ENCODE assay signal across 11 cellular contexts in the genomic region with DNA sequence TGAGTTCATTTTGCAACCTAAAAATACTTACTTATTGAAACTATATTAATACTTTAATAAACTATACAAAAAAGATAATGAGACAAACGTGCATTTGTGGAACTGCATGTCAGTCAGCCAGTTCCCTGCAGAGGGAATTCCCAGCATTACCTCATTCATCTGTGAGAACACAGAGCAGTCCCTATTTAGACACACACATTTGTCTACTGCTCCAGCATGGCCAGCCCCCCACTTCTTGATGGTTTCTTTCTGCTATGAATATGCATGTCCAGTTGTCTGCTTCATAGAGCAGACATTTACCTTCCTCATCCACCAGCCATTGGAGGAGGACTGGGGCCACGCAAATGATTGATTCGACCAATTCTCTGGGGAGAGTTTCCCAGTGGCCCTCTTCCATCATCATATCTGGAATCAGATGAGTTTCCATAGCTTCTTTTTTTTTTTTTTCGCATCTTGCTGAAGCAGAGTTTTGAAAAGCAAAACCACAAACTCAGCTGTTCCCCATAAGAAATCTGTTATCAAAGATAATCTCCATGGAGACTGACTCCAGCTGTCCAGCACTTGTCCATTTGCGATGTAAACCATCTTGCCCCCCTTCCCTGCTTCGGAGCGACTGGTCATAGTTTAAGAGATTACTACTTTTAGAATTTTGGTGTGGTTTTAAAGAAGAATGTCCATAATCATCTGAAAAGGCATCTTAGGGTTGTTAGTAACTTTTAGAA. TPM values are rescaled to one million over a fixed set of nuclear protein-coding genes. Genes with fewer than 3 reads are reported as not detected.
DNase-seq lines count a peak whose midpoint lies in the region; ATAC-seq, FAIRE-seq and TF ChIP-seq lines count a peak whose summit lies in the region.
"Had no signal": no experiment of that assay in that cellular context is flagged by ENCODE, and none has a peak within 500 bp of the region (broad histone marks: within the 10 kb centered on the region; RNA-seq: fewer than 3 reads in every experiment).

No MANE protein-coding gene starts in this region.

- BruUV-seq in GM12878 (replicated peaks; lab: Mats Ljungman, UMichigan): no TSS peak

- RAD21 ChIA-PET in GM12878 (lab: Charles Lee; ENCODE audit: unreplicated experiment): no interaction called here

- H3K4me3 ChIP-seq in GM12878: no peak overlapping the region
- no peak overlapping the region for H3K4me3 ChIP-seq in left lung
- no peak overlapping the region for H3K4me3 ChIP-seq in psoas muscle

- no peak for TF ChIP-seq RAD21 in GM12878 (IDR thresholded peaks at IDR 0.05; ENCODE audit: insufficient read depth, low read depth, low read length)

- H3K79me2 ChIP-seq in GM12878 (ENCODE audit: control insufficient read depth, insufficient read depth, low read length): no peaks in the 10 kb centered on the region

- ATAC-seq in HG02610 (IDR thresholded peaks at IDR 0.05; ENCODE audit: unreplicated experiment) (peak; percentile 67), GM12878 (peak; percentile 63), left lung (peak; percentile 37), psoas muscle (no peak), GM21723 (IDR thresholded peaks at IDR 0.05; ENCODE audit: unreplicated experiment) (no peak)

- SMC1A ChIA-PET in GM12878 (lab: Charles Lee; ENCODE audit: uncharacterized antibody, unreplicated experiment): no interaction called here

- TF ChIP-seq CTCF in GM12878 (IDR thresholded peaks at IDR 0.05 in 2 of 3, conservative IDR thresholded peaks at IDR 0.05 in 1 of 3; ENCODE audit: control insufficient read depth in 2 of 3, extremely low read depth in 1 of 3, insufficient read depth in 1 of 3, low read depth in 3 of 3, low read length in 3 of 3): no peak
- TF ChIP-seq CTCF in left lung (IDR thresholded peaks at IDR 0.05): no peak
- TF ChIP-seq CTCF in psoas muscle (IDR thresholded peaks at IDR 0.05): no peak

- TF ChIP-seq POLR2A in GM12878 (IDR thresholded peaks at IDR 0.05; ENCODE audit: low read depth, low read length): no peak

- POLR2A ChIA-PET in GM12878 (lab: Charles Lee): no interaction called here

- intact Hi-C loops in GM12878 (cut with micrococcal nuclease; ENCODE audit: unreplicated experiment) (no loop called here), left lung (cut with DNase I) (no loop called here), psoas muscle (cut with DNase I) (no loop called here)

- no peaks in the 10 kb centered on the region for H4K20me1 ChIP-seq in GM12878 (ENCODE audit: control insufficient read depth, insufficient read depth)

- H3K4me2 ChIP-seq in GM12878 (ENCODE audit: control insufficient read depth, insufficient read depth): no peak overlapping the region

- CTCF ChIA-PET in GM12878 (lab: Yijun Ruan, JAX): no interaction called here

- H3K9ac ChIP-seq in GM12878 (ENCODE audit: control insufficient read depth, insufficient read depth, low read length): no peak overlapping the region

- H2AFZ ChIP-seq in GM12878 (ENCODE audit: control insufficient read depth, low read depth, low read length): no peak overlapping the region

- in situ Hi-C loops in GM12878 (cut with MboI): no loop called here

- H3K27me3 ChIP-seq in GM12878 (replicated peaks in 1 of 2; ENCODE audit: control insufficient read depth in 2 of 2, insufficient read depth in 2 of 2, low read length in 1 of 2): peaks cover 0 to 2% of the 10 kb centered on the region in 2 experiments; a peak in 2 of 4 replicates
- H3K27me3 ChIP-seq in left lung: no peaks in the 10 kb centered on the region
- no peaks in the 10 kb centered on the region for H3K27me3 ChIP-seq in psoas muscle (ENCODE audit: insufficient read depth in 3 of 3, low read length in 2 of 3)

- no peaks in the 10 kb centered on the region for H3K9me3 ChIP-seq in GM12878 (replicated peaks; ENCODE audit: control insufficient read depth, insufficient read depth, low read length)
- H3K9me3 ChIP-seq in left lung: no peaks in the 10 kb centered on the region
- H3K9me3 ChIP-seq in psoas muscle: no peaks in the 10 kb centered on the region

- no peak for TF ChIP-seq EP300 in GM12878 (IDR thresholded peaks at IDR 0.05; ENCODE audit: borderline replicate concordance in 1 of 2, control insufficient read depth in 1 of 2, low read depth in 2 of 2, low read length in 2 of 2)

- H3K4me1 ChIP-seq in GM12878 (ENCODE audit: control insufficient read depth, insufficient read depth, low read length): no peaks in the 10 kb centered on the region
- H3K4me1 ChIP-seq in left lung: no peaks in the 10 kb centered on the region
- no peaks in the 10 kb centered on the region for H3K4me1 ChIP-seq in psoas muscle

- no peak overlapping the region for H3K27ac ChIP-seq in GM12878 (ENCODE audit: control insufficient read depth, insufficient read depth)
- H3K27ac ChIP-seq in left lung: no peak overlapping the region
- H3K27ac ChIP-seq in psoas muscle: no peak overlapping the region

- FAIRE-seq in GM12878 (lab: Jason Lieb, UNC): no peak

- DNase-seq in DMS 273 (lab: John Stamatoyannopoulos, UW; ENCODE audit: unreplicated experiment) (peak; percentile 81), GM12878 (ENCODE audit: low read depth, low spot score) (no peak), left lung (no peak), psoas muscle (no peak), kidney glomerular epithelial cell (lab: John Stamatoyannopoulos, UW) (no peak)
- DNase-seq in activated T-cell treated with anti-CD3 and anti-CD28 coated beads, Interleukin-2, amount 50 U/mL, for 48 hours: no peak
- DNase-seq: activated effector memory CD4-positive, alpha-beta T cell treated with Interleukin-2 at 50 U/mL for 16 hours; NCI-H2171 treated with DMSO at 0.1 percent for 48 hours; stimulated activated CD4-positive, alpha-beta T cell treated with anti-CD3 and anti-CD28 coated beads, Interleukin-15, amount 100 ng/mL, for 24 hours had no signal

- H3K36me3 ChIP-seq in GM12878 (ENCODE audit: control insufficient read depth in 2 of 2, insufficient read depth in 2 of 2, low read length in 1 of 2): no peaks in the 10 kb centered on the region
- H3K36me3 ChIP-seq in left lung: no peaks in the 10 kb centered on the region
- H3K36me3 ChIP-seq in psoas muscle (ENCODE audit: insufficient read depth in 1 of 2, low read depth in 1 of 2): no peaks in the 10 kb centered on the region

- WGBS in GM12878 (ENCODE audit: insufficient coverage, insufficient replicate concordance, low lambda C conversion rate, missing lambda C conversion rate): 20% methylated on average over 6 of the region's 7 CpGs
- WGBS in psoas muscle, 3 donors: 25 to 29% (median 29%) methylated on average over 7 of the region's 7 CpGs

TF ChIP-seq in GM12878, 131 proteins besides CTCF, POLR2A, EP300 and RAD21 (continues in another document):
- TF ChIP-seq CREB1 (IDR thresholded peaks at IDR 0.05; ENCODE audit: low read depth) (no peak), ATF7 (IDR thresholded peaks at IDR 0.05; ENCODE audit: low read depth) (0 out of 2 replicates have a peak, but pooled peaks have one; percentile 20), KDM1A (IDR thresholded peaks at IDR 0.05; ENCODE audit: borderline replicate concordance) (no peak), RFX5 (IDR thresholded peaks at IDR 0.05; ENCODE audit: low read depth, low read length) (no peak), YY1 (IDR thresholded peaks at IDR 0.05; ENCODE audit: low read depth, low read length) (no peak), CHD1 (IDR thresholded peaks at IDR 0.05; ENCODE audit: low read depth, low read length) (no peak), PBX3 (IDR thresholded peaks at IDR 0.05; ENCODE audit: insufficient replicate concordance, low read depth, low read length) (peak; percentile 55), NKRF (conservative IDR thresholded peaks at IDR 0.05) (no peak)

RNA-seq across cellular contexts. Expression of gene ENPP1, which starts 11.8 kb away (rescaled TPM):
- not detected in 2 replicates for total RNA-seq in GM12878 (2013; cell fraction: nucleolus; rRNA removed)
- total RNA-seq in GM12878 (2014; rRNA removed) (not detected in 2 replicates), GM12878 (2014; rRNA removed; fragmentation: Illumina TruSeq; extraction: Trizol) (not detected in 2 replicates), GM12878 (2021) (0.05 and 0.16 TPM in 2 replicates), left lung (1 to 10 TPM; 2.0 TPM), psoas muscle (1 to 10 TPM; 1.6 to 4.9 (median 2.6) TPM)
- polyA plus RNA-seq in GM12878 (2011; ENCODE audit: low read depth): not detected
- polyA plus RNA-seq in GM12878 (2011; rRNA removed) (not detected in 2 replicates), GM12878 (2014; fragmentation: Illumina TruSeq; extraction: Trizol) (0.03 TPM in 1 of 2 replicates, not detected in the other), GM12878 (2014; fragmentation: Nextera tagmentation; extraction: Ambion mirVana) (not detected), GM12878 (2014; rRNA removed) (not detected in 2 replicates), GM12878 (2016; fragmentation: Nextera tagmentation; extraction: Ambion mirVana) (not detected), psoas muscle (1 to 10 TPM in 1 of 3 donors, under 1 TPM in 2; 0.65 to 1.2 (median 0.66) TPM)
- not detected in 2 replicates for polyA plus RNA-seq in GM12878 (2011; cell fraction: cytosol; rRNA removed)
- polyA plus RNA-seq in GM12878 (2011; cell fraction: nucleus; rRNA removed): not detected in 2 replicates
- not detected in 2 replicates for polyA plus RNA-seq in GM12878 (2012)
- polyA minus RNA-seq in GM12878 (2011; rRNA and poly(A)+ RNA removed): not detected in 2 replicates
- not detected in 2 replicates for polyA minus RNA-seq in GM12878 (2011; cell fraction: cytosol; rRNA and poly(A)+ RNA removed)
- polyA minus RNA-seq in GM12878 (2011; cell fraction: nucleus; rRNA and poly(A)+ RNA removed): not detected in 2 replicates

Comparison
In these comparisons a context has a peak if more than half of its experiments do, and no peak if none do; other contexts are left out.
1. ATAC-seq: peak in HG02610 (single experiment), GM12878 (single experiment) and left lung (single experiment); none in psoas muscle (0 of 4) and GM21723 (single experiment).